ENCODE assay signal across 10 cellular contexts in genomic region chr13:114130131-114130707, GRCh38. TPM values are rescaled to one million over a fixed set of nuclear protein-coding genes. Genes with fewer than 3 reads are reported as not detected.
DNase-seq lines count a peak whose midpoint lies in the region; ATAC-seq and TF ChIP-seq lines count a peak whose summit lies in the region.
"Had no signal": no experiment of that assay in that cellular context is flagged by ENCODE, and none has a peak within 500 bp of the region (broad histone marks: within the 10 kb centered on the region; RNA-seq: fewer than 3 reads in every experiment).

No MANE protein-coding gene starts in this region.

- TF ChIP-seq EP300 in esophagus muscularis mucosa (IDR thresholded peaks at IDR 0.05) = no peak

- peaks cover 0 to 6% (median 0%) of the 10 kb centered on the region in 4 donors for H3K27me3 ChIP-seq in esophagus muscularis mucosa

- H3K27ac ChIP-seq in esophagus muscularis mucosa (replicated peaks in 1 of 4) = peak overlapping the region; percentile 84 to 90 (median 87)

- ATAC-seq in GM19455 (IDR thresholded peaks at IDR 0.05; ENCODE audit: unreplicated experiment) (no peak), HG02588 (IDR thresholded peaks at IDR 0.05; ENCODE audit: unreplicated experiment) (no peak)

- peak; percentile 48 for DNase-seq in ELR (ENCODE audit: low read depth)
- peak; percentile 36 for DNase-seq in RKO (ENCODE audit: low spot score)
- no peak for DNase-seq in esophagus muscularis mucosa (ENCODE audit: extremely low spot score)
- DNase-seq in retina = peak; percentile 40
- DNase-seq in HK-2 (ENCODE audit: unreplicated experiment) = no peak
- DNase-seq in DMS53 treated with DMSO at 0.1 percent for 48 hours (lab: John Stamatoyannopoulos, UW; ENCODE audit: unreplicated experiment) = no peak

- peak overlapping the region; percentile 69 to 98 (median 81) for H3K4me3 ChIP-seq in esophagus muscularis mucosa

- 39% methylated on average over 5 of the region's 13 CpGs for WGBS in esophagus muscularis mucosa

- no peaks in the 10 kb centered on the region for H3K36me3 ChIP-seq in esophagus muscularis mucosa

- no peak for TF ChIP-seq CTCF in esophagus muscularis mucosa (IDR thresholded peaks at IDR 0.05)

- peaks cover 49 to 79% (median 57%) of the 10 kb centered on the region in 4 donors for H3K4me1 ChIP-seq in esophagus muscularis mucosa

- no peak for TF ChIP-seq POLR2A in esophagus muscularis mucosa (IDR thresholded peaks at IDR 0.05; ENCODE audit: low read depth)

- H3K9me3 ChIP-seq in esophagus muscularis mucosa = no peaks in the 10 kb centered on the region

- intact Hi-C loops in esophagus muscularis mucosa (cut with DNase I) = loop anchor here (5.0 kb wide), 1 partner anchor 63 kb away; no protein-coding TSS in a partner anchor

RNA-seq across cellular contexts. Expression of gene RASA3, which starts 2.2 kb away (rescaled TPM):
- total RNA-seq in esophagus muscularis mucosa = 10 to 100 TPM; 29.5 to 38.1 (median 34.6) TPM

RNA-seq across cellular contexts. Expression of gene CFAP97D2, which starts 48.8 kb away (rescaled TPM):
- total RNA-seq in esophagus muscularis mucosa = not detected
- total RNA-seq: mesenteric fat pad; T-helper 2 cell treated with Interferon-gamma antibody and Interleukin-4, amounts not matched to agents 100 ng/mL and 5 ng/mL, for 36 hours had no signal

Comparison
In these comparisons a context has a peak if more than half of its experiments do, and no peak if none do; other contexts are left out.
1. DNase-seq: peak in ELR (single experiment), RKO (single experiment) and retina (single experiment); none in esophagus muscularis mucosa (single experiment), HK-2 (single experiment) and DMS53 treated with DMSO at 0.1 percent for 48 hours (single experiment).